Comparison of ENCODE assay signal across 20 cellular contexts in the genomic region with DNA sequence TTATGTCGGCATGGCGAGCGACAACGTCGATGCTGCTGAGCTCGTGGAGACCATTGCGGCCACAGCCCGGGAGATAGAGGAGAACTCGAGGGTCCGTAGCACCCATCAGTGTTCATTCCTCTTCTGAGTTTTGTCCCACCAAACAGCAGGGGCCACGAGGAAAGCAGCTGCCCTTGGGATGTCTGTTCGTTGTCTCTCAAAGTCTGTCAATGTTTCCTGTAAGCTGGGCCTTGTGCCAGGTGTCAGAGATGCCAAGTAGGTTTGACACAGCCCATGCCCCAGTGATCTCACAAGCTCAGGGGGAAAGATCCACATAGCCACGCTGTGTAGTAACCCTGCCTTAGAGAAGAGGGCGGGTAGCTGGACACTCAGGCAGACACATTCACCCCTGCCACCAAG. TPM values are rescaled to one million over a fixed set of nuclear protein-coding genes. Genes with fewer than 3 reads are reported as not detected.
DNase-seq lines count a peak whose midpoint lies in the region; ATAC-seq and TF ChIP-seq lines count a peak whose summit lies in the region.
"Had no signal": no experiment of that assay in that cellular context is flagged by ENCODE, and none has a peak within 500 bp of the region (broad histone marks: within the 10 kb centered on the region; RNA-seq: fewer than 3 reads in every experiment).

No MANE protein-coding gene starts in this region.

- H3K27me3 Mint-ChIP-seq in IgD-negative memory B cell = no peaks in the 10 kb centered on the region

- no peak for TF ChIP-seq CTCF in GM13976 (IDR thresholded peaks at IDR 0.05; ENCODE audit: borderline replicate concordance, control extremely low read depth, extremely low read depth, insufficient read depth, missing control alignments)

- DNase-seq in dermis blood vessel endothelial cell (peak; percentile 50), right cardiac atrium (peak; percentile 44 to 78 (median 71)), renal cortical epithelial cell (ENCODE audit: low read depth) (peak; percentile 74), kidney glomerular epithelial cell (lab: John Stamatoyannopoulos, UW) (no peak), GM19240 (ENCODE audit: insufficient read length, low spot score) (no peak), GM13976 (ENCODE audit: low spot score) (no peak)
- DNase-seq: activated CD4-positive, alpha-beta T cell treated with anti-CD3 and anti-CD28 coated beads for 1 hour; activated gamma-delta T cell; AML-193; amygdala; DMS 273 treated with DMSO at 0.1 percent for 48 hours; effector CD8-positive, alpha-beta T cell; Karpas-422; NCI-H1048; NCI-H2029 treated with DMSO at 0.1 percent for 48 hours; NCI-H510A; occipital lobe; stimulated activated CD4-positive, alpha-beta T cell treated with anti-CD3 and anti-CD28 coated beads, Interleukin-2, amount 100 ng/mL, for 24 hours had no signal

- H3K27ac Mint-ChIP-seq in IgD-negative memory B cell = peak overlapping the region in 2 of 3 donors; percentile 23 to 71

- no peaks in the 10 kb centered on the region for H3K36me3 Mint-ChIP-seq in IgD-negative memory B cell

- ATAC-seq in right cardiac atrium = peak; percentile 25 to 31

- intact Hi-C loops in right cardiac atrium (cut with DNase I) = no loop called here

- no peaks in the 10 kb centered on the region for H3K27me3 ChIP-seq in right cardiac atrium (ENCODE audit: control insufficient read depth, insufficient read depth)
- H3K27me3 ChIP-seq: SJSA1 had no signal

- in situ Hi-C loops in GM13976 (cut with MboI; ENCODE audit: low sequenced_read_pairs, unreplicated experiment) = no loop called here

- 72% methylated on average over 14 of the region's 14 CpGs for WGBS in right cardiac atrium

- H3K4me3 Mint-ChIP-seq in IgD-negative memory B cell = no peak overlapping the region

- H3K4me3 ChIP-seq in right cardiac atrium (ENCODE audit: low read length) = no peak overlapping the region
- H3K4me3 ChIP-seq: SJSA1 had no signal

- peaks cover 1% of the 10 kb centered on the region for H3K4me1 ChIP-seq in right cardiac atrium (ENCODE audit: control insufficient read depth, insufficient read depth, low read length)
- H3K4me1 ChIP-seq: SJSA1 had no signal

- H3K4me1 Mint-ChIP-seq in IgD-negative memory B cell = no peaks in the 10 kb centered on the region

- no peak overlapping the region for H3K27ac ChIP-seq in right cardiac atrium (ENCODE audit: low read length)
- H3K27ac ChIP-seq: SJSA1 had no signal

- no peaks in the 10 kb centered on the region for H3K9me3 Mint-ChIP-seq in IgD-negative memory B cell

- H3K9me3 ChIP-seq in right cardiac atrium (ENCODE audit: control insufficient read depth, low read length) = no peaks in the 10 kb centered on the region
- H3K9me3 ChIP-seq: SJSA1 had no signal

RNA-seq across cellular contexts. Expression of gene NTAN1, which starts 22.6 kb away (rescaled TPM):
- polyA plus RNA-seq in IgD-negative memory B cell (58.0 TPM), right cardiac atrium (37.2 TPM)
- total RNA-seq in dermis blood vessel endothelial cell (205 and 235 TPM in 2 replicates), right cardiac atrium (10 to 100 TPM; 21.4 to 27.9 (median 23.6) TPM), renal cortical epithelial cell (53.7 and 73.5 TPM in 2 replicates)

RNA-seq across cellular contexts. Expression of gene PDXDC1, which starts 58.5 kb away (rescaled TPM):
- polyA plus RNA-seq in IgD-negative memory B cell (31.7 TPM), right cardiac atrium (31.5 TPM)
- total RNA-seq in dermis blood vessel endothelial cell (119 and 124 TPM in 2 replicates), right cardiac atrium (100 to 1,000 TPM in 1 of 4 donors, 10 to 100 TPM in 3; 87.1 to 106 (median 88.5) TPM), renal cortical epithelial cell (76.1 and 90.2 TPM in 2 replicates)

Comparison
In these comparisons a context has a peak if more than half of its experiments do, and no peak if none do; other contexts are left out.
1. DNase-seq: peak in dermis blood vessel endothelial cell (single experiment), right cardiac atrium (3 of 3) and renal cortical epithelial cell (single experiment); none in kidney glomerular epithelial cell (single experiment), GM19240 (single experiment) and GM13976 (single experiment).